In the genomic region with DNA sequence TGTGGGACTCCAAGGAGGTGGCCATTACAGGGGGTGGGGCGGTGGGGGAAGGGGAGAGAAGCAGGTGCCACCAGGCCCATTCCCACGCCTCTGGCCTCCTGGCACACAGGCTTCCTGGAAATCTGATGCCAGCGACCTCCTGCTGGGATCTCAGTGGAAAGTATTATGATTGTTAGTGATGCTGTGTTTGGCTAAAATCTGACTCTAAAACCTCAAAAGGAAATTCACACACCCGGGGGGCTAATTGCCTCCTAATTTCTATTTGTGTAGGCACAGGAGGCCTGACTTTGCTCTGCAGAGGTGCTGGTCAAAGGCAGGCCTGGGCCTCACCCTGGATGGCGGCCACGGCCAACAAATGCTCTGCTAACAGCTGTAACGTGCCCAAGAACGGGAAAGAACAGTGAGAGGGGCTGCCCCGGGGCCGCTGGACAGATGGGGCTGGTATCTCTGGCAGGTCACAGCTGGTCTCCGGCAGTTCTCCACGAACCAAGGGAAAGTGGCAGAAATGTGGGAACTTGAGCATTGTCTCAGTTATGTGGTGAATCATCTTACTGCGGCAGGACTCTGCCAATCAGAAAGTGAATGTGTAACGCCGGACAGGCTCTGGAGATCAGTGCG, we compare ENCODE assay signal across 9 cellular contexts. TPM values are rescaled to one million over a fixed set of nuclear protein-coding genes. Genes with fewer than 3 reads are reported as not detected.
DNase-seq lines count a peak whose midpoint lies in the region; ATAC-seq and TF ChIP-seq lines count a peak whose summit lies in the region.
"Had no signal": no experiment of that assay in that cellular context is flagged by ENCODE, and none has a peak within 500 bp of the region (broad histone marks: within the 10 kb centered on the region; RNA-seq: fewer than 3 reads in every experiment).

No MANE protein-coding gene starts in this region.

- no peak overlapping the region for H3K4me3 ChIP-seq in GM23338

- H3K4me1 Mint-ChIP-seq in osteocyte (ENCODE audit: unreplicated experiment), result peaks cover 31% of the 10 kb centered on the region
- peaks cover 20% of the 10 kb centered on the region for H3K4me1 Mint-ChIP-seq in GM23338

- no peak overlapping the region for H3K4me2 ChIP-seq in GM23338

- H3K36me3 ChIP-seq in GM23338 (ENCODE audit: insufficient read depth), result no peaks in the 10 kb centered on the region

- H3K27me3 ChIP-seq in GM23338 (ENCODE audit: insufficient read depth), result peaks cover 17% of the 10 kb centered on the region

- no peak for ATAC-seq in GM23338
- no peak for ATAC-seq in HG03439 (IDR thresholded peaks at IDR 0.05; ENCODE audit: unreplicated experiment)

- no peak overlapping the region for H3K27ac ChIP-seq in GM23338 (ENCODE audit: low read depth)

- TF ChIP-seq CTCF in osteocyte (IDR thresholded peaks at IDR 0.05), result no peak
- no peak for TF ChIP-seq CTCF in GM23338 (conservative IDR thresholded peaks at IDR 0.05; ENCODE audit: low read depth in 2 of 2)

- no peaks in the 10 kb centered on the region for H4K20me1 ChIP-seq in GM23338 (replicated peaks; ENCODE audit: insufficient read depth)

- 0 out of 2 replicates have a peak, but pooled peaks cover 3% of the 10 kb centered on the region for H3F3A ChIP-seq in GM23338 (replicated peaks; ENCODE audit: low read depth)

- no peaks in the 10 kb centered on the region for H3K4me1 ChIP-seq in GM23338 (ENCODE audit: insufficient read depth)

- no peaks in the 10 kb centered on the region for H3K9me2 ChIP-seq in GM23338 (ENCODE audit: insufficient read depth)

- H3K27me3 Mint-ChIP-seq in osteocyte (ENCODE audit: unreplicated experiment) (peaks cover 37% of the 10 kb centered on the region), GM23338 (ENCODE audit: insufficient read depth, low read depth, poor library complexity) (peaks cover 42% of the 10 kb centered on the region)

- H3K9me3 Mint-ChIP-seq in osteocyte (ENCODE audit: unreplicated experiment) (no peaks in the 10 kb centered on the region), GM23338 (peaks cover 3% of the 10 kb centered on the region; the same call in 1 of the 3 replicates)

- no peaks in the 10 kb centered on the region for H3K79me2 ChIP-seq in GM23338 (replicated peaks; ENCODE audit: insufficient read depth)

- peak; percentile 34 for DNase-seq in GM04503 (ENCODE audit: low read depth)
- peak; percentile 77 for DNase-seq in NCI-H2107 (lab: John Stamatoyannopoulos, UW)
- DNase-seq in astrocyte of the hippocampus (ENCODE audit: low read depth, low spot score), result peak; percentile 91
- DNase-seq in osteocyte (ENCODE audit: extremely low spot score, unreplicated experiment), result peak; percentile 92
- DNase-seq in 8988T, result no peak
- no peak for DNase-seq in GM23338 (ENCODE audit: low spot score)
- no peak for DNase-seq in activated T-cell treated with anti-CD3 and anti-CD28 coated beads, Interleukin-2, amount 50 U/mL, for 1 hour
- DNase-seq: cerebellar nuclear complex had no signal

- H3K27ac Mint-ChIP-seq in osteocyte (ENCODE audit: unreplicated experiment) (peak overlapping the region; percentile 88), GM23338 (no peak overlapping the region)

- no peaks in the 10 kb centered on the region for H3K36me3 Mint-ChIP-seq in osteocyte (ENCODE audit: unreplicated experiment)
- H3K36me3 Mint-ChIP-seq in GM23338 (ENCODE audit: low read depth), result no peaks in the 10 kb centered on the region; the same call in 2 of the 3 replicates

- no peak overlapping the region for H3K4me3 Mint-ChIP-seq in osteocyte (ENCODE audit: unreplicated experiment)
- H3K4me3 Mint-ChIP-seq in GM23338, result no peak overlapping the region

- no peak overlapping the region for H2AFZ ChIP-seq in GM23338

TF ChIP-seq in GM23338, 12 proteins besides CTCF, POLR2A, EP300 and RAD21 (continues in another document):
- TF ChIP-seq ZNF114 (CRISPR knock-in tag; IDR thresholded peaks at IDR 0.05), result no peak
- TF ChIP-seq NANOG (IDR thresholded peaks at IDR 0.05; ENCODE audit: borderline replicate concordance), result no peak
- TF ChIP-seq POLR2AphosphoS5 (IDR thresholded peaks at IDR 0.05; ENCODE audit: low read depth), result no peak
- no peak for TF ChIP-seq EZH2phosphoT487 (IDR thresholded peaks at IDR 0.05; ENCODE audit: unreplicated experiment)
- TF ChIP-seq STAT1 (IDR thresholded peaks at IDR 0.05; ENCODE audit: unreplicated experiment), result no peak
- TF ChIP-seq REST (IDR thresholded peaks at IDR 0.05; ENCODE audit: unreplicated experiment), result no peak
- TF ChIP-seq CREB1 (CRISPR knock-in tag; IDR thresholded peaks at IDR 0.05; ENCODE audit: low read depth), result no peak
- no peak for TF ChIP-seq EZH2 (IDR thresholded peaks at IDR 0.05; ENCODE audit: low read depth, unreplicated experiment)
- no peak for TF ChIP-seq JUNB (IDR thresholded peaks at IDR 0.05; ENCODE audit: unreplicated experiment)
- TF ChIP-seq ZNF331 (CRISPR knock-in tag; IDR thresholded peaks at IDR 0.05; ENCODE audit: low read depth), result no peak
- TF ChIP-seq, protein P1, sequence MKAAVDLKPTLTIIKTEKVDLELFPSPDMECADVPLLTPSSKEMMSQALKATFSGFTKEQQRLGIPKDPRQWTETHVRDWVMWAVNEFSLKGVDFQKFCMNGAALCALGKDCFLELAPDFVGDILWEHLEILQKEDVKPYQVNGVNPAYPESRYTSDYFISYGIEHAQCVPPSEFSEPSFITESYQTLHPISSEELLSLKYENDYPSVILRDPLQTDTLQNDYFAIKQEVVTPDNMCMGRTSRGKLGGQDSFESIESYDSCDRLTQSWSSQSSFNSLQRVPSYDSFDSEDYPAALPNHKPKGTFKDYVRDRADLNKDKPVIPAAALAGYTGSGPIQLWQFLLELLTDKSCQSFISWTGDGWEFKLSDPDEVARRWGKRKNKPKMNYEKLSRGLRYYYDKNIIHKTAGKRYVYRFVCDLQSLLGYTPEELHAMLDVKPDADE (IDR thresholded peaks at IDR 0.05), result no peak

RNA-seq across cellular contexts. Expression of gene FAM181A, which starts 14.3 kb away (rescaled TPM):
- not detected in 2 replicates for total RNA-seq in osteocyte
- total RNA-seq in GM23338 (2014; rRNA removed; shearing (Covaris generic)), result not detected in 2 replicates
- not detected in 2 replicates for polyA plus RNA-seq in GM23338 (2016; fragmentation: Nextera tagmentation; extraction: Ambion mirVana)

RNA-seq across cellular contexts. Expression of gene ASB2, which starts 35.0 kb away (rescaled TPM):
- 0.34 and 0.38 TPM in 2 replicates for total RNA-seq in osteocyte
- 1.2 and 2.3 TPM in 2 replicates for total RNA-seq in GM23338 (2014; rRNA removed; shearing (Covaris generic))
- 1.5 and 1.7 TPM in 2 replicates for polyA plus RNA-seq in GM23338 (2016; fragmentation: Nextera tagmentation; extraction: Ambion mirVana)

RNA-seq across cellular contexts. Expression of gene CCDC197, which starts 55.7 kb away (rescaled TPM):
- not detected in 2 replicates for total RNA-seq in osteocyte
- not detected in 2 replicates for total RNA-seq in GM23338 (2014; rRNA removed; shearing (Covaris generic))
- not detected in 2 replicates for polyA plus RNA-seq in GM23338 (2016; fragmentation: Nextera tagmentation; extraction: Ambion mirVana)

Comparison
In these comparisons a context has a peak if more than half of its experiments do, and no peak if none do; other contexts are left out.
1. DNase-seq: peak in GM04503 (single experiment), NCI-H2107 (single experiment), astrocyte of the hippocampus (single experiment) and osteocyte (single experiment); none in 8988T (single experiment), GM23338 (single experiment) and activated T-cell treated with anti-CD3 and anti-CD28 coated beads, Interleukin-2, amount 50 U/mL, for 1 hour (single experiment).